In the genomic region with DNA sequence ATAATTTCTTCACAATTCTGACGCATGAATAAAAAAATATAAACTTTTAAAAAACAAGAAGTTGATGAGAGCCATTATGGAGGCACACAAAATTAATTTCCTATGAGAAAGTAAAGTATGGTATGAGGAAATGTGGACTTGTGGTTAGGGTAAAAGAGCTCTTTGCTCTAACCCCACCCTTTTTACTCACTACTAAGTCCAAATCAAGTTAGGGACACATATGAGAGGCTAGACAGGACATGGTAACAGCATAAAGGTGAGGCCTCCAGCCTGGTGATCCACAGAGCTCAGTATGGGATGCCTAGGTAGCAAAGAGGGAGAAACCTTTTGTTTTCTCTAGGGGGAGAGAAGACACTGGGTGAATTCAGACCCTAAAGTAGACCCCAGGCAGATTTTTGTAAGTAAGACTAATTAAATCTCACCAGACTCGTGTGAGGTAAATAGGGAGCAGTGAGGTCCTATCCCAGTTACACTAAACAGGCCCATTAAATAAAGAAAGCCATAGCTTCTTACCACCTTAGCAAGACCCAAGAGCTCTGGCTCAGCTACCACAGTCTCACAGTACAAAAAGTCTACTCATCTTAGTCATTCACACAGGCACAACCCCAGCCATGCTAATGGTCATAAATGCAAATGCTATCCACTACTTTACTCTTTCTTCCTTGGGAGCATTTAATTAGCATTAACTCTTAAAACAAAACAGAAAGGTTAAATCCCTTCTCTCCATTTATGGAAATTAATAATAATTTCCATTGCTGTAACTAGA, we compare ENCODE assay signal across 16 cellular contexts. TPM values are rescaled to one million over a fixed set of nuclear protein-coding genes. Genes with fewer than 3 reads are reported as not detected.
DNase-seq lines count a peak whose midpoint lies in the region; ATAC-seq and TF ChIP-seq lines count a peak whose summit lies in the region.
"Had no signal": no experiment of that assay in that cellular context is flagged by ENCODE, and none has a peak within 500 bp of the region (broad histone marks: within the 10 kb centered on the region; RNA-seq: fewer than 3 reads in every experiment).

No MANE protein-coding gene starts in this region.

- peaks cover 18% of the 10 kb centered on the region for H3K9me3 Mint-ChIP-seq in activated CD8-positive, alpha-beta T cell treated with anti-CD3 and anti-CD28 coated beads for 36 hours
- H3K9me3 Mint-ChIP-seq in activated T-helper 2 cell treated with anti-CD3 and anti-CD28 coated beads, Interferon-gamma antibody, Interleukin-2, Interleukin-4, amounts not matched to agents 10 μg/mL and 5 μg/mL and 100 μg/mL, durations not matched to agents 14 hours and 24 hours and 36 hours, result peaks cover 18% of the 10 kb centered on the region

- H3K27me3 ChIP-seq in DND-41 (ENCODE audit: insufficient read depth, low read length, poor library complexity) (no peaks in the 10 kb centered on the region), lung (ENCODE audit: control insufficient read depth, insufficient read depth) (no peaks in the 10 kb centered on the region)
- H3K27me3 ChIP-seq: BLaER1 treated with 17β-estradiol and CSF1 and Interleukin-3, amounts not matched to agents 10 nM and 100 nM; heart right ventricle; vagina had no signal

- H3K27ac ChIP-seq in DND-41 (ENCODE audit: low read length) (no peak overlapping the region), lung (ENCODE audit: low read depth in 1 of 2, low read length in 1 of 2) (peak overlapping the region in 1 of 2 donors; percentile 24)
- H3K27ac ChIP-seq: BLaER1 treated with 17β-estradiol and CSF1 and Interleukin-3, amounts not matched to agents 10 nM and 100 nM; GM23248; heart right ventricle; RWPE1; vagina had no signal

- peaks cover 62% of the 10 kb centered on the region for H3K4me1 Mint-ChIP-seq in activated CD8-positive, alpha-beta T cell treated with anti-CD3 and anti-CD28 coated beads for 36 hours (ENCODE audit: low read depth)
- peaks cover 45% of the 10 kb centered on the region for H3K4me1 Mint-ChIP-seq in activated T-helper 2 cell treated with anti-CD3 and anti-CD28 coated beads, Interferon-gamma antibody, Interleukin-2, Interleukin-4, amounts not matched to agents 10 μg/mL and 5 μg/mL and 100 μg/mL, durations not matched to agents 14 hours and 24 hours and 36 hours (ENCODE audit: low read depth)

- H3K36me3 ChIP-seq in DND-41 (ENCODE audit: insufficient read depth, low read length) (peaks cover 12% of the 10 kb centered on the region; the same call in 1 of the 2 replicates), lung (ENCODE audit: control insufficient read depth in 2 of 2, insufficient read depth in 2 of 2, low read length in 2 of 2) (no peaks in the 10 kb centered on the region)
- H3K36me3 ChIP-seq: BLaER1 treated with 17β-estradiol and CSF1 and Interleukin-3, amounts not matched to agents 10 nM and 100 nM; heart right ventricle; vagina had no signal

- H3K4me2 ChIP-seq in DND-41 (ENCODE audit: insufficient read depth, low read length), result no peak overlapping the region

- no peak overlapping the region for H3K9ac ChIP-seq in DND-41 (ENCODE audit: low read depth, low read length)
- H3K9ac ChIP-seq: BLaER1 treated with 17β-estradiol and CSF1 and Interleukin-3, amounts not matched to agents 10 nM and 100 nM; GM23248 had no signal

- H3K79me2 ChIP-seq in DND-41 (ENCODE audit: insufficient read depth, low read length), result peaks cover 38% of the 10 kb centered on the region

- no peak overlapping the region for H3K4me3 Mint-ChIP-seq in activated CD8-positive, alpha-beta T cell treated with anti-CD3 and anti-CD28 coated beads for 36 hours
- H3K4me3 Mint-ChIP-seq in activated T-helper 2 cell treated with anti-CD3 and anti-CD28 coated beads, Interferon-gamma antibody, Interleukin-2, Interleukin-4, amounts not matched to agents 10 μg/mL and 5 μg/mL and 100 μg/mL, durations not matched to agents 14 hours and 24 hours and 36 hours (ENCODE audit: low read depth), result no peak overlapping the region

- peaks cover 11% of the 10 kb centered on the region for H3K9me3 ChIP-seq in DND-41 (ENCODE audit: insufficient read depth, low read length, severe bottlenecking)
- H3K9me3 ChIP-seq in lung (ENCODE audit: control insufficient read depth in 2 of 2, insufficient read depth in 1 of 2, low read length in 1 of 2), result peaks cover 0 to 5% of the 10 kb centered on the region in 2 donors
- H3K9me3 ChIP-seq: vagina had no signal

- intact Hi-C loops in activated CD8-positive, alpha-beta T cell treated with anti-CD3 and anti-CD28 coated beads for 36 hours (cut with micrococcal nuclease), result no loop called here
- intact Hi-C loops in activated T-helper 2 cell treated with anti-CD3 and anti-CD28 coated beads, Interferon-gamma antibody, Interleukin-2, Interleukin-4, amounts not matched to agents 10 μg/mL and 5 μg/mL and 100 μg/mL, durations not matched to agents 14 hours and 24 hours and 36 hours (cut with micrococcal nuclease), result no loop called here

- peak; percentile 45; the same call in 1 of the 3 replicates for ATAC-seq in DND-41 (ENCODE audit: insufficient read depth, low read depth)
- ATAC-seq in GM19463 (IDR thresholded peaks at IDR 0.05; ENCODE audit: unreplicated experiment), result peak; percentile 50
- peak; percentile 81 for ATAC-seq in activated CD8-positive, alpha-beta T cell treated with anti-CD3 and anti-CD28 coated beads for 36 hours
- peak; percentile 52 for ATAC-seq in lung (ENCODE audit: insufficient read depth, low FRiP score)
- no peak for ATAC-seq in omental fat pad (ENCODE audit: low FRiP score)
- ATAC-seq: heart right ventricle had no signal

- H3K4me1 ChIP-seq in DND-41 (ENCODE audit: insufficient read depth, low read length) (no peaks in the 10 kb centered on the region), lung (ENCODE audit: control insufficient read depth in 2 of 2, insufficient read depth in 2 of 2, low read length in 2 of 2) (peaks cover 1 to 2% of the 10 kb centered on the region in 2 donors)
- H3K4me1 ChIP-seq: heart right ventricle, vagina had no signal

- 75 to 84% methylated on average over 2 of the region's 2 CpGs for WGBS in lung, 2 donors

- no peaks in the 10 kb centered on the region for H4K20me1 ChIP-seq in DND-41 (ENCODE audit: insufficient read depth, low read length)
- H4K20me1 ChIP-seq: BLaER1 treated with 17β-estradiol and CSF1 and Interleukin-3, amounts not matched to agents 10 nM and 100 nM had no signal

- peak overlapping the region; percentile 7 for H3K27ac Mint-ChIP-seq in activated CD8-positive, alpha-beta T cell treated with anti-CD3 and anti-CD28 coated beads for 36 hours
- H3K27ac Mint-ChIP-seq in activated T-helper 2 cell treated with anti-CD3 and anti-CD28 coated beads, Interferon-gamma antibody, Interleukin-2, Interleukin-4, amounts not matched to agents 10 μg/mL and 5 μg/mL and 100 μg/mL, durations not matched to agents 14 hours and 24 hours and 36 hours, result no peak overlapping the region

- POLR2A ChIA-PET in activated CD8-positive, alpha-beta T cell treated with anti-CD3 and anti-CD28 coated beads for 36 hours (lab: Charles Lee), result interaction anchor here (0.6 to 1.0 kb wide), 2 partner anchors 21 to 42 kb away, joined by 3 to 4 read pairs; no protein-coding TSS in a partner anchor

- DNase-seq in DND-41 (no peak), lung (ENCODE audit: low spot score) (no peak), omental fat pad (ENCODE audit: low spot score) (no peak), GM19240 (ENCODE audit: insufficient read length, low spot score) (no peak), A172 (ENCODE audit: low spot score) (no peak)
- DNase-seq in activated CD8-positive, alpha-beta T cell treated with anti-CD3 and anti-CD28 coated beads for 36 hours, result peak; percentile 22
- DNase-seq in activated T-helper 2 cell treated with anti-CD3 and anti-CD28 coated beads, Interferon-gamma antibody, Interleukin-2, Interleukin-4, amounts not matched to agents 10 μg/mL and 5 μg/mL and 100 μg/mL, durations not matched to agents 14 hours and 24 hours and 36 hours (ENCODE audit: low spot score), result no peak
- DNase-seq: activated CD8-positive, alpha-beta memory T cell treated with anti-CD3 and anti-CD28 coated beads for 24 hours; GM23248; heart right ventricle; NCI-H1930; stimulated activated CD4-positive, alpha-beta T cell treated with anti-CD3 and anti-CD28 coated beads, Interleukin-4, amount 100 ng/mL, for 1 hour had no signal

- TF ChIP-seq CTCF in DND-41 (IDR thresholded peaks at IDR 0.05; ENCODE audit: borderline replicate concordance, extremely low read depth, low read length, poor library complexity, severe bottlenecking) (no peak), lung (IDR thresholded peaks at IDR 0.05; ENCODE audit: control extremely low read depth, extremely low read depth) (no peak), omental fat pad (IDR thresholded peaks at IDR 0.05) (no peak)
- TF ChIP-seq CTCF in activated CD8-positive, alpha-beta T cell treated with anti-CD3 and anti-CD28 coated beads for 36 hours (IDR thresholded peaks at IDR 0.05), result no peak

- H3K27me3 Mint-ChIP-seq in activated CD8-positive, alpha-beta T cell treated with anti-CD3 and anti-CD28 coated beads for 36 hours, result no peaks in the 10 kb centered on the region
- no peaks in the 10 kb centered on the region for H3K27me3 Mint-ChIP-seq in activated T-helper 2 cell treated with anti-CD3 and anti-CD28 coated beads, Interferon-gamma antibody, Interleukin-2, Interleukin-4, amounts not matched to agents 10 μg/mL and 5 μg/mL and 100 μg/mL, durations not matched to agents 14 hours and 24 hours and 36 hours (ENCODE audit: low read depth)

- CTCF ChIA-PET in activated CD8-positive, alpha-beta T cell treated with anti-CD3 and anti-CD28 coated beads for 36 hours (lab: Charles Lee), result interaction anchor here (1.1 to 1.4 kb wide), 2 partner anchors 25 to 633 kb away, joined by 3 to 4 read pairs; no protein-coding TSS in a partner anchor

- H3K36me3 Mint-ChIP-seq in activated CD8-positive, alpha-beta T cell treated with anti-CD3 and anti-CD28 coated beads for 36 hours (ENCODE audit: low read depth), result peaks cover 55% of the 10 kb centered on the region
- H3K36me3 Mint-ChIP-seq in activated T-helper 2 cell treated with anti-CD3 and anti-CD28 coated beads, Interferon-gamma antibody, Interleukin-2, Interleukin-4, amounts not matched to agents 10 μg/mL and 5 μg/mL and 100 μg/mL, durations not matched to agents 14 hours and 24 hours and 36 hours (ENCODE audit: low read depth), result peaks cover 53% of the 10 kb centered on the region

- no peak overlapping the region for H3K4me3 ChIP-seq in DND-41 (ENCODE audit: low read depth in 1 of 2, low read length in 2 of 2)
- H3K4me3 ChIP-seq in lung, result no peak overlapping the region
- H3K4me3 ChIP-seq: BLaER1 treated with 17β-estradiol and CSF1 and Interleukin-3, amounts not matched to agents 10 nM and 100 nM; GM23248; heart right ventricle; vagina had no signal

- no peak overlapping the region for H2AFZ ChIP-seq in DND-41 (ENCODE audit: low read depth, low read length)
- H2AFZ ChIP-seq: GM23248 had no signal

RNA-seq across cellular contexts. Expression of a gene that starts 42.6 kb away (rescaled TPM):
- 10 to 100 TPM; 59.1 to 60.8 TPM for total RNA-seq in activated CD8-positive, alpha-beta T cell treated with anti-CD3 and anti-CD28 coated beads for 36 hours
- total RNA-seq in lung (10 to 100 TPM; 17.3 to 43.1 TPM), omental fat pad (10 to 100 TPM in 2 of 4 donors, 1 to 10 TPM in 2; 4.8 to 17.8 (median 12.1) TPM)
- 1 to 10 TPM; 7.1 to 10.0 TPM for polyA plus RNA-seq in lung
- total RNA-seq in activated T-helper 2 cell treated with anti-CD3 and anti-CD28 coated beads, Interferon-gamma antibody, Interleukin-2, Interleukin-4, amounts not matched to agents 10 μg/mL and 5 μg/mL and 100 μg/mL, durations not matched to agents 14 hours and 24 hours and 36 hours, result 22.4 and 24.9 TPM in 2 replicates
- 13.0 and 13.6 TPM in 2 replicates for total RNA-seq in A172 (2014; rRNA removed; shearing (Covaris generic))
